1 cellular context compared by ENCODE assay signal in the genomic region with DNA sequence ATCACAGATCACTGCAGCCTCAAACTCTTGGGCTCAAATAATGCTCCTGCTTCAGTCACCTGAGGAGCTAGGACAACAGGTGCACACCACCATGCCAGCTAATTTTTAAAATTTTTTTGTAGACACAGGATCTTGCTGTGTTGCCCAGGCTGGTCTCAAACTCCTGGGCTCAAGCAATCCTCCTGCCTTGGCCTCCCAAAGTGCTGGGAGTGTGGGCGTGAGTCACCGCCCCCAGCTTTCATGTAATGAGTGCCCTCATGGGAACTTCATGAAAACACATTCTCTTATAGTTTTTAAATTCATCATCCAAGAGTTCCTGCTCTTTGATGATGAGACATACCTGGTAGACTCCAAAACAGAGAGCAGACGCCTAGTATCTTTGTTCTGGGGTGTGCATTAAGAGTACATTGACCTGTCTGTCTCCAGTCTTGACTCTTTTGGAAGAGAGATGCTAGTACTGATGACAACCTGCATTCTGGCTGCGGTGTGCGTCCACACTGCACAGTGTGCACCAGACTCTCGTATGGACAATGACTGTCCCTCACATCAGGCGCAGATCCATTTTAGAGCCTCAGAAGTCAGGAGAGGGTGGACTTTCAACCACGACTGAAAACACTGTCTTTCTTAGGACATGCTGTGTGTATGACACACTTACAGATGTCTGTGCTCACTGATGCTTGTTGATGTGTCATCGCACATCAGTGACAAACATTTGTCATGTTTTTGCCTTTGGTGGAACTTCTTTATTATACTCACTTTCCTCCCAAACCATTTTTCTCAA.
TF ChIP-seq lines count a peak whose summit lies in the region.

No MANE protein-coding gene starts in this region.

TF ChIP-seq in GM12878, 131 proteins besides CTCF, POLR2A, EP300 and RAD21 (continued from another document and continues in another):
- TF ChIP-seq, protein P1, sequence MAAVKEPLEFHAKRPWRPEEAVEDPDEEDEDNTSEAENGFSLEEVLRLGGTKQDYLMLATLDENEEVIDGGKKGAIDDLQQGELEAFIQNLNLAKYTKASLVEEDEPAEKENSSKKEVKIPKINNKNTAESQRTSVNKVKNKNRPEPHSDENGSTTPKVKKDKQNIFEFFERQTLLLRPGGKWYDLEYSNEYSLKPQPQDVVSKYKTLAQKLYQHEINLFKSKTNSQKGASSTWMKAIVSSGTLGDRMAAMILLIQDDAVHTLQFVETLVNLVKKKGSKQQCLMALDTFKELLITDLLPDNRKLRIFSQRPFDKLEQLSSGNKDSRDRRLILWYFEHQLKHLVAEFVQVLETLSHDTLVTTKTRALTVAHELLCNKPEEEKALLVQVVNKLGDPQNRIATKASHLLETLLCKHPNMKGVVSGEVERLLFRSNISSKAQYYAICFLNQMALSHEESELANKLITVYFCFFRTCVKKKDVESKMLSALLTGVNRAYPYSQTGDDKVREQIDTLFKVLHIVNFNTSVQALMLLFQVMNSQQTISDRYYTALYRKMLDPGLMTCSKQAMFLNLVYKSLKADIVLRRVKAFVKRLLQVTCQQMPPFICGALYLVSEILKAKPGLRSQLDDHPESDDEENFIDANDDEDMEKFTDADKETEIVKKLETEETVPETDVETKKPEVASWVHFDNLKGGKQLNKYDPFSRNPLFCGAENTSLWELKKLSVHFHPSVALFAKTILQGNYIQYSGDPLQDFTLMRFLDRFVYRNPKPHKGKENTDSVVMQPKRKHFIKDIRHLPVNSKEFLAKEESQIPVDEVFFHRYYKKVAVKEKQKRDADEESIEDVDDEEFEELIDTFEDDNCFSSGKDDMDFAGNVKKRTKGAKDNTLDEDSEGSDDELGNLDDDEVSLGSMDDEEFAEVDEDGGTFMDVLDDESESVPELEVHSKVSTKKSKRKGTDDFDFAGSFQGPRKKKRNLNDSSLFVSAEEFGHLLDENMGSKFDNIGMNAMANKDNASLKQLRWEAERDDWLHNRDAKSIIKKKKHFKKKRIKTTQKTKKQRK (IDR thresholded peaks at IDR 0.05; ENCODE audit: low read depth, low read length): no peak
- TF ChIP-seq POLR2AphosphoS2 (IDR thresholded peaks at IDR 0.05; ENCODE audit: low read depth, low read length) (no peak), TCF3 (IDR thresholded peaks at IDR 0.05; ENCODE audit: borderline replicate concordance, insufficient read depth, low read depth, low read length) (no peak), EGR1 (IDR thresholded peaks at IDR 0.05; ENCODE audit: borderline replicate concordance in 1 of 2, low read depth in 2 of 2, low read length in 2 of 2) (peak in 1 of 2 experiments; percentile 85; a peak in 2 of 3 replicates), PAX8 (IDR thresholded peaks at IDR 0.05) (no peak), POLR2AphosphoS5 (IDR thresholded peaks at IDR 0.05; ENCODE audit: low read length) (peak; percentile 67; the same call in 1 of the 2 replicates), IKZF1 (conservative IDR thresholded peaks at IDR 0.05) (peak; percentile 34), IRF4 (IDR thresholded peaks at IDR 0.05; ENCODE audit: low read depth, low read length) (peak; percentile 20; the same call in 1 of the 2 replicates), ZBED1 (IDR thresholded peaks at IDR 0.05; ENCODE audit: borderline replicate concordance) (no peak; the same call in 1 of the 2 replicates), JUNB (IDR thresholded peaks at IDR 0.05) (peak; percentile 58), BACH1 (IDR thresholded peaks at IDR 0.05; ENCODE audit: borderline replicate concordance) (no peak), RFX5 (IDR thresholded peaks at IDR 0.05; ENCODE audit: low read depth, low read length) (no peak), IKZF2 (IDR thresholded peaks at IDR 0.05) (peak in 1 of 2 experiments; percentile 22; a peak in 1 of 4 replicates), SRF (IDR thresholded peaks at IDR 0.05; ENCODE audit: low read depth in 2 of 2, low read length in 2 of 2) (no peak), ZNF622 (IDR thresholded peaks at IDR 0.05) (no peak), ESRRA (IDR thresholded peaks at IDR 0.05; ENCODE audit: low read length) (no peak), SIX5 (IDR thresholded peaks at IDR 0.05; ENCODE audit: low read depth, low read length, severe bottlenecking) (no peak), PAX5 (IDR thresholded peaks at IDR 0.05; ENCODE audit: borderline replicate concordance, low read depth, low read length) (no peak), ZNF274 (IDR thresholded peaks at IDR 0.05; ENCODE audit: insufficient read depth, insufficient read length) (no peak), MEF2B (IDR thresholded peaks at IDR 0.05; ENCODE audit: partially characterized antibody, poor library complexity, severe bottlenecking) (no peak), MYC (IDR thresholded peaks at IDR 0.05; ENCODE audit: insufficient read depth, insufficient read length, insufficient replicate concordance, low read length, severe bottlenecking) (no peak), WRNIP1 (IDR thresholded peaks at IDR 0.05; ENCODE audit: borderline replicate concordance, low read depth, low read length) (no peak), FOXK2 (IDR thresholded peaks at IDR 0.05) (no peak), EED (IDR thresholded peaks at IDR 0.05; ENCODE audit: low read depth) (no peak)
- TF ChIP-seq, protein P2, sequence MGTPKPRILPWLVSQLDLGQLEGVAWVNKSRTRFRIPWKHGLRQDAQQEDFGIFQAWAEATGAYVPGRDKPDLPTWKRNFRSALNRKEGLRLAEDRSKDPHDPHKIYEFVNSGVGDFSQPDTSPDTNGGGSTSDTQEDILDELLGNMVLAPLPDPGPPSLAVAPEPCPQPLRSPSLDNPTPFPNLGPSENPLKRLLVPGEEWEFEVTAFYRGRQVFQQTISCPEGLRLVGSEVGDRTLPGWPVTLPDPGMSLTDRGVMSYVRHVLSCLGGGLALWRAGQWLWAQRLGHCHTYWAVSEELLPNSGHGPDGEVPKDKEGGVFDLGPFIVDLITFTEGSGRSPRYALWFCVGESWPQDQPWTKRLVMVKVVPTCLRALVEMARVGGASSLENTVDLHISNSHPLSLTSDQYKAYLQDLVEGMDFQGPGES (IDR thresholded peaks at IDR 0.05): no peak
- TF ChIP-seq, protein P3, sequence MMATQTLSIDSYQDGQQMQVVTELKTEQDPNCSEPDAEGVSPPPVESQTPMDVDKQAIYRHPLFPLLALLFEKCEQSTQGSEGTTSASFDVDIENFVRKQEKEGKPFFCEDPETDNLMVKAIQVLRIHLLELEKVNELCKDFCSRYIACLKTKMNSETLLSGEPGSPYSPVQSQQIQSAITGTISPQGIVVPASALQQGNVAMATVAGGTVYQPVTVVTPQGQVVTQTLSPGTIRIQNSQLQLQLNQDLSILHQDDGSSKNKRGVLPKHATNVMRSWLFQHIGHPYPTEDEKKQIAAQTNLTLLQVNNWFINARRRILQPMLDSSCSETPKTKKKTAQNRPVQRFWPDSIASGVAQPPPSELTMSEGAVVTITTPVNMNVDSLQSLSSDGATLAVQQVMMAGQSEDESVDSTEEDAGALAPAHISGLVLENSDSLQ (IDR thresholded peaks at IDR 0.05): peak; percentile 48
- TF ChIP-seq, protein P4, sequence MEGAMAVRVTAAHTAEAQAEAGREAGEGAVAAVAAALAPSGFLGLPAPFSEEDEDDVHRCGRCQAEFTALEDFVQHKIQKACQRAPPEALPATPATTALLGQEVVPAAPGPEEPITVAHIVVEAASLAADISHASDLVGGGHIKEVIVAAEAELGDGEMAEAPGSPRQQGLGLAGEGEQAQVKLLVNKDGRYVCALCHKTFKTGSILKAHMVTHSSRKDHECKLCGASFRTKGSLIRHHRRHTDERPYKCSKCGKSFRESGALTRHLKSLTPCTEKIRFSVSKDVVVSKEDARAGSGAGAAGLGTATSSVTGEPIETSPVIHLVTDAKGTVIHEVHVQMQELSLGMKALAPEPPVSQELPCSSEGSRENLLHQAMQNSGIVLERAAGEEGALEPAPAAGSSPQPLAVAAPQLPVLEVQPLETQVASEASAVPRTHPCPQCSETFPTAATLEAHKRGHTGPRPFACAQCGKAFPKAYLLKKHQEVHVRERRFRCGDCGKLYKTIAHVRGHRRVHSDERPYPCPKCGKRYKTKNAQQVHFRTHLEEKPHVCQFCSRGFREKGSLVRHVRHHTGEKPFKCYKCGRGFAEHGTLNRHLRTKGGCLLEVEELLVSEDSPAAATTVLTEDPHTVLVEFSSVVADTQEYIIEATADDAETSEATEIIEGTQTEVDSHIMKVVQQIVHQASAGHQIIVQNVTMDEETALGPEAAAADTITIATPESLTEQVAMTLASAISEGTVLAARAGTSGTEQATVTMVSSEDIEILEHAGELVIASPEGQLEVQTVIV (IDR thresholded peaks at IDR 0.05; ENCODE audit: borderline replicate concordance, partially characterized antibody): no peak
- TF ChIP-seq, protein P5, sequence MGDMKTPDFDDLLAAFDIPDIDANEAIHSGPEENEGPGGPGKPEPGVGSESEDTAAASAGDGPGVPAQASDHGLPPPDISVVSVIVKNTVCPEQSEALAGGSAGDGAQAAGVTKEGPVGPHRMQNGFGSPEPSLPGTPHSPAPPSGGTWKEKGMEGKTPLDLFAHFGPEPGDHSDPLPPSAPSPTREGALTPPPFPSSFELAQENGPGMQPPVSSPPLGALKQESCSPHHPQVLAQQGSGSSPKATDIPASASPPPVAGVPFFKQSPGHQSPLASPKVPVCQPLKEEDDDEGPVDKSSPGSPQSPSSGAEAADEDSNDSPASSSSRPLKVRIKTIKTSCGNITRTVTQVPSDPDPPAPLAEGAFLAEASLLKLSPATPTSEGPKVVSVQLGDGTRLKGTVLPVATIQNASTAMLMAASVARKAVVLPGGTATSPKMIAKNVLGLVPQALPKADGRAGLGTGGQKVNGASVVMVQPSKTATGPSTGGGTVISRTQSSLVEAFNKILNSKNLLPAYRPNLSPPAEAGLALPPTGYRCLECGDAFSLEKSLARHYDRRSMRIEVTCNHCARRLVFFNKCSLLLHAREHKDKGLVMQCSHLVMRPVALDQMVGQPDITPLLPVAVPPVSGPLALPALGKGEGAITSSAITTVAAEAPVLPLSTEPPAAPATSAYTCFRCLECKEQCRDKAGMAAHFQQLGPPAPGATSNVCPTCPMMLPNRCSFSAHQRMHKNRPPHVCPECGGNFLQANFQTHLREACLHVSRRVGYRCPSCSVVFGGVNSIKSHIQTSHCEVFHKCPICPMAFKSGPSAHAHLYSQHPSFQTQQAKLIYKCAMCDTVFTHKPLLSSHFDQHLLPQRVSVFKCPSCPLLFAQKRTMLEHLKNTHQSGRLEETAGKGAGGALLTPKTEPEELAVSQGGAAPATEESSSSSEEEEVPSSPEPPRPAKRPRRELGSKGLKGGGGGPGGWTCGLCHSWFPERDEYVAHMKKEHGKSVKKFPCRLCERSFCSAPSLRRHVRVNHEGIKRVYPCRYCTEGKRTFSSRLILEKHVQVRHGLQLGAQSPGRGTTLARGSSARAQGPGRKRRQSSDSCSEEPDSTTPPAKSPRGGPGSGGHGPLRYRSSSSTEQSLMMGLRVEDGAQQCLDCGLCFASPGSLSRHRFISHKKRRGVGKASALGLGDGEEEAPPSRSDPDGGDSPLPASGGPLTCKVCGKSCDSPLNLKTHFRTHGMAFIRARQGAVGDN (IDR thresholded peaks at IDR 0.05): 0 out of 2 replicates have a peak, but pooled peaks have one; percentile 4
- TF ChIP-seq, protein P6, sequence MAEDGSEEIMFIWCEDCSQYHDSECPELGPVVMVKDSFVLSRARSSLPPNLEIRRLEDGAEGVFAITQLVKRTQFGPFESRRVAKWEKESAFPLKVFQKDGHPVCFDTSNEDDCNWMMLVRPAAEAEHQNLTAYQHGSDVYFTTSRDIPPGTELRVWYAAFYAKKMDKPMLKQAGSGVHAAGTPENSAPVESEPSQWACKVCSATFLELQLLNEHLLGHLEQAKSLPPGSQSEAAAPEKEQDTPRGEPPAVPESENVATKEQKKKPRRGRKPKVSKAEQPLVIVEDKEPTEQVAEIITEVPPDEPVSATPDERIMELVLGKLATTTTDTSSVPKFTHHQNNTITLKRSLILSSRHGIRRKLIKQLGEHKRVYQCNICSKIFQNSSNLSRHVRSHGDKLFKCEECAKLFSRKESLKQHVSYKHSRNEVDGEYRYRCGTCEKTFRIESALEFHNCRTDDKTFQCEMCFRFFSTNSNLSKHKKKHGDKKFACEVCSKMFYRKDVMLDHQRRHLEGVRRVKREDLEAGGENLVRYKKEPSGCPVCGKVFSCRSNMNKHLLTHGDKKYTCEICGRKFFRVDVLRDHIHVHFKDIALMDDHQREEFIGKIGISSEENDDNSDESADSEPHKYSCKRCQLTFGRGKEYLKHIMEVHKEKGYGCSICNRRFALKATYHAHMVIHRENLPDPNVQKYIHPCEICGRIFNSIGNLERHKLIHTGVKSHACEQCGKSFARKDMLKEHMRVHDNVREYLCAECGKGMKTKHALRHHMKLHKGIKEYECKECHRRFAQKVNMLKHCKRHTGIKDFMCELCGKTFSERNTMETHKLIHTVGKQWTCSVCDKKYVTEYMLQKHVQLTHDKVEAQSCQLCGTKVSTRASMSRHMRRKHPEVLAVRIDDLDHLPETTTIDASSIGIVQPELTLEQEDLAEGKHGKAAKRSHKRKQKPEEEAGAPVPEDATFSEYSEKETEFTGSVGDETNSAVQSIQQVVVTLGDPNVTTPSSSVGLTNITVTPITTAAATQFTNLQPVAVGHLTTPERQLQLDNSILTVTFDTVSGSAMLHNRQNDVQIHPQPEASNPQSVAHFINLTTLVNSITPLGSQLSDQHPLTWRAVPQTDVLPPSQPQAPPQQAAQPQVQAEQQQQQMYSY (CRISPR knock-in tag; IDR thresholded peaks at IDR 0.05): no peak
- TF ChIP-seq, protein P7, sequence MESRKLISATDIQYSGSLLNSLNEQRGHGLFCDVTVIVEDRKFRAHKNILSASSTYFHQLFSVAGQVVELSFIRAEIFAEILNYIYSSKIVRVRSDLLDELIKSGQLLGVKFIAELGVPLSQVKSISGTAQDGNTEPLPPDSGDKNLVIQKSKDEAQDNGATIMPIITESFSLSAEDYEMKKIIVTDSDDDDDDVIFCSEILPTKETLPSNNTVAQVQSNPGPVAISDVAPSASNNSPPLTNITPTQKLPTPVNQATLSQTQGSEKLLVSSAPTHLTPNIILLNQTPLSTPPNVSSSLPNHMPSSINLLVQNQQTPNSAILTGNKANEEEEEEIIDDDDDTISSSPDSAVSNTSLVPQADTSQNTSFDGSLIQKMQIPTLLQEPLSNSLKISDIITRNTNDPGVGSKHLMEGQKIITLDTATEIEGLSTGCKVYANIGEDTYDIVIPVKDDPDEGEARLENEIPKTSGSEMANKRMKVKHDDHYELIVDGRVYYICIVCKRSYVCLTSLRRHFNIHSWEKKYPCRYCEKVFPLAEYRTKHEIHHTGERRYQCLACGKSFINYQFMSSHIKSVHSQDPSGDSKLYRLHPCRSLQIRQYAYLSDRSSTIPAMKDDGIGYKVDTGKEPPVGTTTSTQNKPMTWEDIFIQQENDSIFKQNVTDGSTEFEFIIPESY (IDR thresholded peaks at IDR 0.05): no peak
- TF ChIP-seq, protein P8, sequence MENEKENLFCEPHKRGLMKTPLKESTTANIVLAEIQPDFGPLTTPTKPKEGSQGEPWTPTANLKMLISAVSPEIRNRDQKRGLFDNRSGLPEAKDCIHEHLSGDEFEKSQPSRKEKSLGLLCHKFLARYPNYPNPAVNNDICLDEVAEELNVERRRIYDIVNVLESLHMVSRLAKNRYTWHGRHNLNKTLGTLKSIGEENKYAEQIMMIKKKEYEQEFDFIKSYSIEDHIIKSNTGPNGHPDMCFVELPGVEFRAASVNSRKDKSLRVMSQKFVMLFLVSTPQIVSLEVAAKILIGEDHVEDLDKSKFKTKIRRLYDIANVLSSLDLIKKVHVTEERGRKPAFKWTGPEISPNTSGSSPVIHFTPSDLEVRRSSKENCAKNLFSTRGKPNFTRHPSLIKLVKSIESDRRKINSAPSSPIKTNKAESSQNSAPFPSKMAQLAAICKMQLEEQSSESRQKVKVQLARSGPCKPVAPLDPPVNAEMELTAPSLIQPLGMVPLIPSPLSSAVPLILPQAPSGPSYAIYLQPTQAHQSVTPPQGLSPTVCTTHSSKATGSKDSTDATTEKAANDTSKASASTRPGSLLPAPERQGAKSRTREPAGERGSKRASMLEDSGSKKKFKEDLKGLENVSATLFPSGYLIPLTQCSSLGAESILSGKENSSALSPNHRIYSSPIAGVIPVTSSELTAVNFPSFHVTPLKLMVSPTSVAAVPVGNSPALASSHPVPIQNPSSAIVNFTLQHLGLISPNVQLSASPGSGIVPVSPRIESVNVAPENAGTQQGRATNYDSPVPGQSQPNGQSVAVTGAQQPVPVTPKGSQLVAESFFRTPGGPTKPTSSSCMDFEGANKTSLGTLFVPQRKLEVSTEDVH (IDR thresholded peaks at IDR 0.05; ENCODE audit: low read depth, partially characterized antibody): no peak
